In the genomic region with DNA sequence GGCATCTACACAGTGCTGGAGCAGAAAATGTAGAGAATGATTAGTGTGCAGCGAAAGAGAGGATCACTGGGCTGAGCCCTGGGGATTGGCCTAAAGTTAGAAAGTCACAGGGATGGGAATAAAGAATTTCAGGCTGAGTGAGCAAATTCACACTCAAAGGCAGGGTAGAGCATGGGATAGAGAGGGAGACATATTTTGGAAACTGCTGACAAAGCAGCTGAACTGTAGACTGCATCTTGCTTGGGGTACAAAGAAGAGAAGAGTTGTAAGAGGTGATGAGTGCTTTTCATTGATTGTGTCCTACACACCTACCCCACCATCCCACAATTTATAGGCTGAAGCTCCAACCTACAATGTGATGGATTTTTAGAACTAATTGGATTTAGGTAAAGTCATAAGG, we compare ENCODE assay signal across 16 cellular contexts.
"Had no signal": no experiment of that assay in that cellular context is flagged by ENCODE, and none has a peak within 500 bp of the region (broad histone marks: within the 10 kb centered on the region; RNA-seq: fewer than 3 reads in every experiment).

No MANE protein-coding gene starts in this region.

- H3K27ac ChIP-seq: KMS-11, RWPE1 had no signal

- H3K9ac ChIP-seq: KMS-11 had no signal

- DNase-seq: MM.1S, NCI-H1092 treated with DMSO at 0.1 percent for 48 hours, NCI-H1436, NCI-H187, NCI-H2029, NCI-H2081 treated with DMSO at 0.1 percent for 48 hours, NCI-H2171, NCI-H226, NCI-H446, NCI-H510A, NCI-H524 treated with DMSO at 0.1 percent for 48 hours, NCI-H69, NCI-H774, SHP77 had no signal

- H3K4me2 ChIP-seq: KMS-11 had no signal
